ENCODE assay signal across 11 cellular contexts in the genomic region with DNA sequence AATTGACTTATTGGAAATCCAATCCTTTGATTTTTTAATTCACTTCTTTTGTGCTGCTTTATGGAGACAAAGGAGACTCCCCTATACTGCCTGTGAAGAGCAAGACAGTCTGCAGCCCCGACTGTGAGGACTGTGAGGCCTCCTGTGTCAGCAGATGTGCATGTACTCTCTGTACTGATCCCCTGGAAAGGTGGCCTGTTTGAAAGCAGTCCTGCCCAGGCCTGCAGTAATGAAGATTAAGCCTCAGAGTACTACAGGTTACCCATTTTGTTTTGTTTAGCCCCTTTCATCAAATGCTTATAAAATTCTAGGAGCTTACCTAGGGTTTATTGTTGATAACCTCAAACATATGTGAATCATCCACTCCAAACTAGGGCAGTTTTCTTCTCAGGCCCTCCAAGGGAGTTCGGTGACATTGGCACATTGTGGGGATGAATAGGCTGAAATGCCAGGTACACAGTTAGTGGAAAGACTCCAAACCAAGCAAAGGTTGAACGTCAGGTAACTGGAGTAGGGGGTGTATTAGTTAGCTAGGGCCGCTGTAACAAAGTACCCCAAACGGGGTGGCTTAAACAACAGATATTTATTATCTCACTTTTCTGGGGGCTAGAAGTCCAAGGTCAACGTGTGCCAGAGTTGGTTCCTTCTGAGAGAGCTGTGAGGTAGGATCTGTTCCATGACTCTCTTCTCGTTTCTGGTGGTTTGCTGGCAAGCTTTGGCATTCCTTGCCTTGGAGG.
DNase-seq lines count a peak whose midpoint lies in the region; ATAC-seq, FAIRE-seq and TF ChIP-seq lines count a peak whose summit lies in the region.
"Had no signal": no experiment of that assay in that cellular context is flagged by ENCODE, and none has a peak within 500 bp of the region (broad histone marks: within the 10 kb centered on the region; RNA-seq: fewer than 3 reads in every experiment).

No MANE protein-coding gene starts in this region.

- dilution Hi-C loops in endothelial cell of umbilical vein (cut with MboI; ENCODE audit: extremely low pct_ligation_motif_present, low sequenced_read_pairs): no loop called here

- peak overlapping the region; percentile 15 for H3K4me3 Mint-ChIP-seq in neural crest cell

- H3K9me3 ChIP-seq in endothelial cell of umbilical vein (replicated peaks; ENCODE audit: control insufficient read depth, insufficient read depth, low read length): no peaks in the 10 kb centered on the region
- peaks cover 7% of the 10 kb centered on the region; the same call in 1 of the 2 replicates for H3K9me3 ChIP-seq in OCI-LY7 (ENCODE audit: low read length)

- no peak for TF ChIP-seq CTCF in endothelial cell of umbilical vein (IDR thresholded peaks at IDR 0.05; ENCODE audit: extremely low read depth in 1 of 2, insufficient read depth in 1 of 2, low read depth in 1 of 2, low read length in 2 of 2)
- TF ChIP-seq CTCF in neural crest cell (conservative IDR thresholded peaks at IDR 0.05): no peak
- no peak for TF ChIP-seq CTCF in OCI-LY7 (conservative IDR thresholded peaks at IDR 0.05; ENCODE audit: low read length)

- DNase-seq in Right ventricle myocardium inferior (ENCODE audit: missing footprints) (peak; percentile 11), left cardiac atrium (no peak), endothelial cell of umbilical vein (ENCODE audit: low read depth, low spot score) (no peak), neural crest cell (ENCODE audit: low read depth, low spot score) (no peak), DMS79 treated with DMSO at 0.1 percent for 48 hours (lab: John Stamatoyannopoulos, UW) (no peak), OCI-LY7 (ENCODE audit: low spot score) (no peak), NCI-H2081 treated with DMSO at 0.1 percent for 48 hours (lab: John Stamatoyannopoulos, UW) (no peak)
- DNase-seq: NCI-H69; small intestine; stimulated activated naive CD4-positive, alpha-beta T cell had no signal

- peak overlapping the region; percentile 82 for H3K9ac ChIP-seq in endothelial cell of umbilical vein (replicated peaks; ENCODE audit: extremely low read depth, insufficient read depth, low read length)

- ATAC-seq in Right ventricle myocardium inferior (no peak), left cardiac atrium (no peak), GM21367 (IDR thresholded peaks at IDR 0.05; ENCODE audit: unreplicated experiment) (no peak)

- no TSS peak for BruUV-seq in endothelial cell of umbilical vein (replicated peaks; lab: Mats Ljungman, UMichigan)
- no TSS peak for BruUV-seq in OCI-LY7 (replicated peaks; lab: Mats Ljungman, UMichigan)

- H3K4me2 ChIP-seq in endothelial cell of umbilical vein (ENCODE audit: insufficient read depth, low read length): peak overlapping the region; percentile 83
- H3K4me2 ChIP-seq in OCI-LY7 (ENCODE audit: low read length): no peak overlapping the region

- H3K27ac ChIP-seq in endothelial cell of umbilical vein (ENCODE audit: insufficient read depth, low read depth, low read length): peak overlapping the region; percentile 98
- H3K27ac ChIP-seq in OCI-LY7 (ENCODE audit: low read depth, low read length, poor library complexity, severe bottlenecking): no peak overlapping the region

- H3K4me1 ChIP-seq in endothelial cell of umbilical vein (ENCODE audit: control insufficient read depth, extremely low read depth, insufficient read depth, low read length): peaks cover 42% of the 10 kb centered on the region
- H3K4me1 ChIP-seq in OCI-LY7 (ENCODE audit: insufficient read depth, low read length, poor library complexity, severe bottlenecking): peaks cover 11% of the 10 kb centered on the region

- H3K36me3 Mint-ChIP-seq in neural crest cell (ENCODE audit: low read depth): peaks cover 21% of the 10 kb centered on the region

- peaks cover 3 to 8% of the 10 kb centered on the region in 2 experiments for H3K36me3 ChIP-seq in endothelial cell of umbilical vein (ENCODE audit: control insufficient read depth in 2 of 2, extremely low read depth in 1 of 2, insufficient read depth in 2 of 2, low read length in 2 of 2)
- peaks cover 41% of the 10 kb centered on the region for H3K36me3 ChIP-seq in OCI-LY7 (ENCODE audit: insufficient read depth, low read length)

- H3K27me3 Mint-ChIP-seq in neural crest cell (ENCODE audit: low read depth): no peaks in the 10 kb centered on the region

- POLR2A ChIA-PET in endothelial cell of umbilical vein (lab: Charles Lee) (no interaction called here), OCI-LY7 (lab: Charles Lee) (interaction anchor here (0.8 kb wide), 1 partner anchor 151 kb away, joined by 4 read pairs; no protein-coding TSS in a partner anchor)

- H3K9me2 ChIP-seq in OCI-LY7 (ENCODE audit: insufficient read depth, low read length): no peaks in the 10 kb centered on the region

- CTCF ChIA-PET in endothelial cell of umbilical vein (lab: Charles Lee) (interaction anchor here (1.0 to 2.5 kb wide), 2 partner anchors 28 to 171 kb away, joined by 4 to 9 read pairs; no protein-coding TSS in a partner anchor), OCI-LY7 (lab: Charles Lee; ENCODE audit: unreplicated experiment) (no interaction called here)

- no peaks in the 10 kb centered on the region for H3K9me1 ChIP-seq in endothelial cell of umbilical vein (replicated peaks; ENCODE audit: control insufficient read depth, extremely low read depth, insufficient read depth, low read length)

- H3K4me3 ChIP-seq in endothelial cell of umbilical vein (replicated peaks in 1 of 3; ENCODE audit: insufficient read depth in 1 of 3, low read depth in 1 of 3, low read length in 3 of 3): no peak overlapping the region
- no peak overlapping the region for H3K4me3 ChIP-seq in OCI-LY7 (ENCODE audit: low read depth, low read length, poor library complexity, severe bottlenecking)

- no peaks in the 10 kb centered on the region for H4K20me1 ChIP-seq in endothelial cell of umbilical vein (replicated peaks; ENCODE audit: control insufficient read depth, extremely low read depth, insufficient read depth, low read length)
- H4K20me1 ChIP-seq in OCI-LY7 (ENCODE audit: insufficient read depth, low read length): no peaks in the 10 kb centered on the region

- H3K4me1 Mint-ChIP-seq in neural crest cell: peaks cover 42% of the 10 kb centered on the region

- H3K9me3 Mint-ChIP-seq in neural crest cell: peaks cover 14% of the 10 kb centered on the region

- H3K27me3 ChIP-seq in endothelial cell of umbilical vein (ENCODE audit: control insufficient read depth in 2 of 2, insufficient read depth in 2 of 2, low read length in 2 of 2): no peaks in the 10 kb centered on the region

- H2AFZ ChIP-seq in endothelial cell of umbilical vein (ENCODE audit: low read depth, low read length) (no peak overlapping the region), OCI-LY7 (ENCODE audit: low read length) (no peak overlapping the region)

- no peak for FAIRE-seq in endothelial cell of umbilical vein (lab: Jason Lieb, UNC)
- FAIRE-seq: small intestine had no signal

- intact Hi-C loops in Right ventricle myocardium inferior (cut with DNase I): loop anchor here (2.0 to 5.0 kb wide), 2 partner anchors 27 to 105 kb away; no protein-coding TSS in a partner anchor
- intact Hi-C loops in left cardiac atrium (cut with DNase I): loop anchor here (10.0 kb wide), 2 partner anchors 107 to 207 kb away; no protein-coding TSS in a partner anchor
- intact Hi-C loops in endothelial cell of umbilical vein (cut with micrococcal nuclease): loop anchor here (5.0 kb wide), 1 partner anchor 145 kb away; no protein-coding TSS in a partner anchor
- intact Hi-C loops in OCI-LY7 (cut with micrococcal nuclease; ENCODE audit: unreplicated experiment): no loop called here

- TF ChIP-seq POLR2A in endothelial cell of umbilical vein (IDR thresholded peaks at IDR 0.05; ENCODE audit: low read depth, low read length): no peak

- peaks cover 7% of the 10 kb centered on the region for H3K79me2 ChIP-seq in endothelial cell of umbilical vein (ENCODE audit: control insufficient read depth, insufficient read depth, low read length)
- no peaks in the 10 kb centered on the region for H3K79me2 ChIP-seq in OCI-LY7 (ENCODE audit: insufficient read depth, low read depth, low read length)

- H3K27ac Mint-ChIP-seq in neural crest cell (ENCODE audit: unreplicated experiment): peak overlapping the region; percentile 93

TF ChIP-seq in endothelial cell of umbilical vein, 7 proteins besides CTCF, POLR2A, EP300 and RAD21:
- TF ChIP-seq GATA2 (IDR thresholded peaks at IDR 0.05; ENCODE audit: insufficient read depth, insufficient read length, low read depth, low read length) (no peak), JUN (IDR thresholded peaks at IDR 0.05; ENCODE audit: borderline replicate concordance, insufficient read depth, insufficient read length, low read depth) (no peak), POLR2AphosphoS5 (IDR thresholded peaks at IDR 0.05; ENCODE audit: insufficient read depth, low read depth, low read length) (no peak), EZH2 (IDR thresholded peaks at IDR 0.05; ENCODE audit: borderline replicate concordance, low read depth, low read length, severe bottlenecking) (no peak), MYC (IDR thresholded peaks at IDR 0.05; ENCODE audit: low read depth, low read length) (no peak), MAX (IDR thresholded peaks at IDR 0.05; ENCODE audit: insufficient read depth, insufficient read length) (no peak), FOS (IDR thresholded peaks at IDR 0.05; ENCODE audit: borderline replicate concordance, insufficient read depth, low read length) (no peak)
